Comparison of ENCODE assay signal across 14 cellular contexts in genomic region chr3:16433701-16434151, GRCh38.
DNase-seq lines count a peak whose midpoint lies in the region; ATAC-seq, FAIRE-seq and TF ChIP-seq lines count a peak whose summit lies in the region.
"Had no signal": no experiment of that assay in that cellular context is flagged by ENCODE, and none has a peak within 500 bp of the region (broad histone marks: within the 10 kb centered on the region; RNA-seq: fewer than 3 reads in every experiment).

No MANE protein-coding gene starts in this region.

- H3K27me3 ChIP-seq in OCI-LY3 (ENCODE audit: low read depth, low read length) (no peaks in the 10 kb centered on the region), MM.1S (replicated peaks; ENCODE audit: insufficient read depth, low read length) (no peaks in the 10 kb centered on the region), small intestine (ENCODE audit: control insufficient read depth in 2 of 2, insufficient read depth in 2 of 2, low read length in 2 of 2) (no peaks in the 10 kb centered on the region)

- peak overlapping the region; percentile 27; the same call in 1 of the 2 replicates for H3K27ac ChIP-seq in OCI-LY3 (ENCODE audit: low read length)
- no peak overlapping the region for H3K27ac ChIP-seq in MM.1S (ENCODE audit: low read length)
- H3K27ac ChIP-seq in small intestine (ENCODE audit: low read depth in 1 of 2, low read length in 1 of 2): no peak overlapping the region
- no peak overlapping the region for H3K27ac ChIP-seq in RWPE1

- POLR2A ChIA-PET in RWPE1 (lab: Yijun Ruan, JAX; ENCODE audit: low non-redundant PET): no interaction called here

- H3K4me3 ChIP-seq in OCI-LY3 (ENCODE audit: low read length) (peak overlapping the region; percentile 52), MM.1S (ENCODE audit: low read length) (no peak overlapping the region), small intestine (ENCODE audit: low read depth in 1 of 2, low read length in 2 of 2) (no peak overlapping the region)
- H3K4me3 ChIP-seq: lung had no signal

- no peaks in the 10 kb centered on the region for H3K9me2 ChIP-seq in MM.1S (replicated peaks; ENCODE audit: insufficient read depth, low read length)

- H3K4me1 ChIP-seq in OCI-LY3 (ENCODE audit: low read length) (peaks cover 56% of the 10 kb centered on the region), MM.1S (ENCODE audit: low read length) (no peaks in the 10 kb centered on the region), small intestine (ENCODE audit: control insufficient read depth in 2 of 2, insufficient read depth in 1 of 2, low read depth in 1 of 2, low read length in 1 of 2) (peaks cover 0 to 3% of the 10 kb centered on the region in 2 donors)

- H3K36me3 ChIP-seq in OCI-LY3 (replicated peaks; ENCODE audit: low read depth, low read length) (peaks cover 60% of the 10 kb centered on the region), MM.1S (replicated peaks; ENCODE audit: insufficient read depth, low read length) (no peaks in the 10 kb centered on the region), small intestine (ENCODE audit: control insufficient read depth in 2 of 2, insufficient read depth in 2 of 2, low read length in 2 of 2) (peaks cover 0 to 2% of the 10 kb centered on the region in 2 donors)

- WGBS in small intestine, 3 donors: 76 to 82% (median 77%) methylated on average over 13 of the region's 13 CpGs

- H2AFZ ChIP-seq in OCI-LY3 (ENCODE audit: low read depth, low read length) (no peak overlapping the region), MM.1S (ENCODE audit: low read length) (no peak overlapping the region)

- TF ChIP-seq CTCF in OCI-LY3 (IDR thresholded peaks at IDR 0.05; ENCODE audit: low read depth, low read length) (no peak), MM.1S (IDR thresholded peaks at IDR 0.05; ENCODE audit: low read length) (no peak), RWPE1 (conservative IDR thresholded peaks at IDR 0.05; ENCODE audit: low read depth) (no peak)

- no peak for DNase-seq in MM.1S
- DNase-seq in small intestine: no peak
- no peak for DNase-seq in RWPE1 (ENCODE audit: low spot score)
- DNase-seq in RCC 7860 (ENCODE audit: low spot score): no peak
- DNase-seq: activated CD4-positive, alpha-beta memory T cell treated with anti-CD3 and anti-CD28 coated beads, Interleukin-2, amount 10 ng/mL, durations not matched to agents 7 days and 5 days; CD4-positive, CD25-positive, alpha-beta regulatory T cell; NCI-H1105; RPMI8226 had no signal

- H4K20me1 ChIP-seq in OCI-LY3 (ENCODE audit: insufficient read depth, low read length): peaks cover 92% of the 10 kb centered on the region
- H4K20me1 ChIP-seq in MM.1S (ENCODE audit: insufficient read depth, low read length): no peaks in the 10 kb centered on the region

- ATAC-seq in GM18499 (IDR thresholded peaks at IDR 0.05; ENCODE audit: insufficient read depth, unreplicated experiment): peak; percentile 78
- ATAC-seq in GM19468 (IDR thresholded peaks at IDR 0.05; ENCODE audit: extremely low read depth, unreplicated experiment): peak; percentile 78
- peak; percentile 76 for ATAC-seq in HG02981 (IDR thresholded peaks at IDR 0.05; ENCODE audit: unreplicated experiment)
- ATAC-seq: HCT116 had no signal

- H3K9me3 ChIP-seq in OCI-LY3 (ENCODE audit: insufficient read depth, low read length) (peaks cover 5% of the 10 kb centered on the region; the same call in 1 of the 2 replicates), MM.1S (replicated peaks; ENCODE audit: insufficient read depth, low read length) (no peaks in the 10 kb centered on the region), small intestine (ENCODE audit: control insufficient read depth, low read depth) (no peaks in the 10 kb centered on the region)

- H3K9ac ChIP-seq in OCI-LY3 (ENCODE audit: low read length) (no peak overlapping the region), MM.1S (ENCODE audit: low read length) (no peak overlapping the region)

- FAIRE-seq in small intestine (lab: Jason Lieb, UNC): no peak
- no peak for FAIRE-seq in RCC 7860 (lab: Jason Lieb, UNC)

- peak overlapping the region; percentile 79 for H3K4me2 ChIP-seq in OCI-LY3 (ENCODE audit: low read length)
- H3K4me2 ChIP-seq in MM.1S (ENCODE audit: low read depth, low read length): no peak overlapping the region

- CTCF ChIA-PET in RWPE1 (lab: Yijun Ruan, JAX): no interaction called here

- H3F3A ChIP-seq in MM.1S (ENCODE audit: insufficient read depth, low read length): no peaks in the 10 kb centered on the region

- peaks cover 76% of the 10 kb centered on the region for H3K79me2 ChIP-seq in OCI-LY3 (ENCODE audit: low read length)
- no peaks in the 10 kb centered on the region for H3K79me2 ChIP-seq in MM.1S (ENCODE audit: low read length)
